8 cellular contexts compared by ENCODE assay signal in genomic region chr19:53158119-53158656, GRCh38. TPM values are rescaled to one million over a fixed set of nuclear protein-coding genes. Genes with fewer than 3 reads are reported as not detected.
DNase-seq lines count a peak whose midpoint lies in the region; ATAC-seq and TF ChIP-seq lines count a peak whose summit lies in the region.

No MANE protein-coding gene starts in this region.

- peak overlapping the region; percentile 45 for H2AFZ ChIP-seq in fibroblast of lung (ENCODE audit: low read length)

- peak; percentile 35 for ATAC-seq in naive thymus-derived CD4-positive, alpha-beta T cell
- no peak for ATAC-seq in GM18867 (IDR thresholded peaks at IDR 0.05; ENCODE audit: unreplicated experiment)
- ATAC-seq in HG03521 (IDR thresholded peaks at IDR 0.05; ENCODE audit: unreplicated experiment) = no peak

- peaks cover 22 to 79% (median 53%) of the 10 kb centered on the region in 11 donors for H3K9me3 Mint-ChIP-seq in naive thymus-derived CD4-positive, alpha-beta T cell

- H3K79me2 ChIP-seq in fibroblast of lung (ENCODE audit: control insufficient read depth, insufficient read depth, low read length) = peaks cover 1% of the 10 kb centered on the region

- WGBS in testis, 2 donors = 0 to 1% methylated on average over 41 of the region's 41 CpGs

- H3K36me3 Mint-ChIP-seq in naive thymus-derived CD4-positive, alpha-beta T cell = peaks cover 19 to 51% (median 45%) of the 10 kb centered on the region in 5 donors

- TF ChIP-seq CTCF in AG10803 (conservative IDR thresholded peaks at IDR 0.05; ENCODE audit: low read length) (no peak), HL-60 (IDR thresholded peaks at IDR 0.05; ENCODE audit: insufficient read depth, low read length) (no peak), fibroblast of lung (conservative IDR thresholded peaks at IDR 0.05 in 1 of 2, IDR thresholded peaks at IDR 0.05 in 1 of 2; ENCODE audit: low read depth in 1 of 2, low read length in 2 of 2) (no peak), testis (IDR thresholded peaks at IDR 0.05) (no peak)

- peaks cover 12 to 32% (median 27%) of the 10 kb centered on the region in 7 donors for H3K4me1 Mint-ChIP-seq in naive thymus-derived CD4-positive, alpha-beta T cell

- no peaks in the 10 kb centered on the region for H3K27me3 Mint-ChIP-seq in naive thymus-derived CD4-positive, alpha-beta T cell

- TF ChIP-seq POLR2A in testis (IDR thresholded peaks at IDR 0.05) = no peak

- peak overlapping the region; percentile 83 for H3K4me2 ChIP-seq in fibroblast of lung (ENCODE audit: extremely low read depth, insufficient read depth, low read length)

- intact Hi-C loops in naive thymus-derived CD4-positive, alpha-beta T cell (cut with micrococcal nuclease) = loop anchor here in 1 of 2 donors (1.0 to 5.0 kb wide), 5 partner anchors 55 to 889 kb away; partner anchors contain the start of genes ZNF160, ZNF765, ZNF766 and ZNF813
- intact Hi-C loops in testis (cut with DNase I; ENCODE audit: low total_unique reads) = no loop called here

- H3K4me3 ChIP-seq in AG10803 (ENCODE audit: low read length) = peak overlapping the region; percentile 73
- no peak overlapping the region for H3K4me3 ChIP-seq in HL-60 (replicated peaks; ENCODE audit: insufficient read depth, low read length)
- H3K4me3 ChIP-seq in fibroblast of lung (replicated peaks in 1 of 4; ENCODE audit: control extremely low read depth in 1 of 4, insufficient read depth in 1 of 4, low read depth in 3 of 4, low read length in 4 of 4) = peak overlapping the region; percentile 64 to 76 (median 70)
- H3K4me3 ChIP-seq in naive thymus-derived CD4-positive, alpha-beta T cell (ENCODE audit: low read length) = peak overlapping the region; percentile 97
- peak overlapping the region; percentile 54 to 67 for H3K4me3 ChIP-seq in testis

- H3K27ac ChIP-seq in HL-60 (replicated peaks) = peak overlapping the region; percentile 45
- peak overlapping the region; percentile 65 for H3K27ac ChIP-seq in fibroblast of lung (ENCODE audit: insufficient read depth, low read length)
- H3K27ac ChIP-seq in naive thymus-derived CD4-positive, alpha-beta T cell (ENCODE audit: low read depth, low read length) = peak overlapping the region; percentile 70
- H3K27ac ChIP-seq in testis = peak overlapping the region in 1 of 2 donors; percentile 11

- H3K36me3 ChIP-seq in fibroblast of lung (ENCODE audit: control insufficient read depth, insufficient read depth, low read length) (no peaks in the 10 kb centered on the region), testis (ENCODE audit: low read depth, missing control alignments) (no peaks in the 10 kb centered on the region)
- peaks cover 0 to 29% (median 0%) of the 10 kb centered on the region in 3 experiments for H3K36me3 ChIP-seq in naive thymus-derived CD4-positive, alpha-beta T cell (ENCODE audit: control insufficient read depth in 2 of 3, insufficient read depth in 3 of 3, low read length in 3 of 3)

- H3K4me1 ChIP-seq in fibroblast of lung (ENCODE audit: control insufficient read depth, extremely low read depth, insufficient read depth, low read length) (no peaks in the 10 kb centered on the region), testis (peaks cover 8% of the 10 kb centered on the region)
- H3K4me1 ChIP-seq in naive thymus-derived CD4-positive, alpha-beta T cell (ENCODE audit: control insufficient read depth in 2 of 2, insufficient read depth in 2 of 2, low read length in 2 of 2) = peaks cover 4 to 7% of the 10 kb centered on the region in 2 donors

- DNase-seq in AG10803 (ENCODE audit: low read depth) (peak; percentile 16), HL-60 (ENCODE audit: low read depth in 1 of 2, low spot score in 1 of 2) (peak in 1 of 2 experiments; percentile 13), activated T-cell treated with anti-CD3 and anti-CD28 coated beads for 1 hour (ENCODE audit: low read depth) (peak; percentile 13), fibroblast of lung (ENCODE audit: low read depth in 2 of 2) (peak; percentile 28 to 31), testis (peak; percentile 48)
- DNase-seq in naive thymus-derived CD4-positive, alpha-beta T cell = peak in 5 of 9 donors; percentile 9 to 41 (median 26)

- CTCF ChIA-PET in naive thymus-derived CD4-positive, alpha-beta T cell (lab: Charles Lee) = no interaction called here

- peak overlapping the region; percentile 65 to 91 (median 86) for H3K4me3 Mint-ChIP-seq in naive thymus-derived CD4-positive, alpha-beta T cell

- H3K9ac ChIP-seq in fibroblast of lung (ENCODE audit: insufficient read depth, low read length) = peak overlapping the region; percentile 64

- peak overlapping the region; percentile 44 to 90 (median 85) for H3K27ac Mint-ChIP-seq in naive thymus-derived CD4-positive, alpha-beta T cell

- H3K27me3 ChIP-seq in HL-60 (ENCODE audit: insufficient read depth, poor library complexity, severe bottlenecking) = no peaks in the 10 kb centered on the region
- no peaks in the 10 kb centered on the region for H3K27me3 ChIP-seq in fibroblast of lung (ENCODE audit: control insufficient read depth, insufficient read depth, low read length)
- no peaks in the 10 kb centered on the region for H3K27me3 ChIP-seq in naive thymus-derived CD4-positive, alpha-beta T cell (ENCODE audit: control insufficient read depth in 2 of 2, insufficient read depth in 2 of 2, low read length in 2 of 2)
- no peaks in the 10 kb centered on the region for H3K27me3 ChIP-seq in testis

- no peaks in the 10 kb centered on the region for H4K20me1 ChIP-seq in fibroblast of lung (ENCODE audit: control insufficient read depth, extremely low read depth, insufficient read depth, low read length)

- POLR2A ChIA-PET in naive thymus-derived CD4-positive, alpha-beta T cell (lab: Charles Lee) = interaction anchor here (0.6 to 1.3 kb wide), 7 partner anchors 34 to 1109 kb away, joined by 3 to 9 read pairs (median 3); partner anchors contain the start of genes ZNF432 and ZNF816

- H3K9me3 ChIP-seq in fibroblast of lung (ENCODE audit: control insufficient read depth, insufficient read depth, low read depth, low read length) = no peaks in the 10 kb centered on the region
- peaks cover 0 to 43% (median 0%) of the 10 kb centered on the region in 3 experiments for H3K9me3 ChIP-seq in naive thymus-derived CD4-positive, alpha-beta T cell (ENCODE audit: control insufficient read depth in 2 of 3, low read length in 3 of 3)
- H3K9me3 ChIP-seq in testis = no peaks in the 10 kb centered on the region

RNA-seq across cellular contexts. Expression of gene ZNF347, which starts 0.7 kb away (rescaled TPM):
- 8.5 and 10.6 TPM in 2 replicates for total RNA-seq in fibroblast of lung
- 5.6 and 5.7 TPM in 2 replicates for polyA plus RNA-seq in fibroblast of lung
- polyA plus RNA-seq in fibroblast of lung (2012) = 3.0 and 3.3 TPM in 2 replicates
- 2.4 and 5.8 TPM in 2 replicates for polyA minus RNA-seq in fibroblast of lung (ENCODE audit: low replicate concordance)
- 10 to 100 TPM in 2 of 5 experiments, 1 to 10 TPM in 3; 3.3 to 26.9 (median 7.3) TPM for total RNA-seq in naive thymus-derived CD4-positive, alpha-beta T cell
- 1 to 10 TPM; 6.5 to 9.5 TPM for polyA plus RNA-seq in naive thymus-derived CD4-positive, alpha-beta T cell
- 10 to 100 TPM; 12.2 to 13.0 TPM for total RNA-seq in testis
- polyA plus RNA-seq in testis (ENCODE audit: insufficient read depth, low read depth, low replicate concordance) = 4.6 TPM

RNA-seq across cellular contexts. Expression of gene ZNF415, which starts 25.5 kb away (rescaled TPM):
- total RNA-seq in fibroblast of lung = 11.8 and 15.7 TPM in 2 replicates
- 7.2 and 9.9 TPM in 2 replicates for polyA plus RNA-seq in fibroblast of lung
- polyA plus RNA-seq in fibroblast of lung (2012) = 4.2 and 5.9 TPM in 2 replicates
- 0.44 and 3.2 TPM in 2 replicates for polyA minus RNA-seq in fibroblast of lung (ENCODE audit: low replicate concordance)
- total RNA-seq in naive thymus-derived CD4-positive, alpha-beta T cell = 1 to 10 TPM in 2 of 5 experiments, under 1 TPM in 3; 0.58 to 2.1 (median 0.98) TPM
- 1 to 10 TPM; 2.2 to 3.6 TPM for polyA plus RNA-seq in naive thymus-derived CD4-positive, alpha-beta T cell
- 10 to 100 TPM; 43.8 to 63.8 TPM for total RNA-seq in testis
- polyA plus RNA-seq in testis (ENCODE audit: insufficient read depth, low read depth, low replicate concordance) = 42.5 TPM

RNA-seq across cellular contexts. Expression of gene ZNF665, which starts 35.0 kb away (rescaled TPM):
- total RNA-seq in fibroblast of lung (5.4 and 6.3 TPM in 2 replicates), testis (10 to 100 TPM in 1 of 2 donors, 1 to 10 TPM in 1; 7.6 to 11.7 TPM)
- polyA plus RNA-seq in fibroblast of lung (2.4 and 3.1 TPM in 2 replicates), testis (ENCODE audit: insufficient read depth, low read depth, low replicate concordance) (4.2 TPM)
- polyA plus RNA-seq in fibroblast of lung (2012) = 1.9 and 2.3 TPM in 2 replicates
- polyA minus RNA-seq in fibroblast of lung (ENCODE audit: low replicate concordance) = 0.24 and 1.3 TPM in 2 replicates
- total RNA-seq in naive thymus-derived CD4-positive, alpha-beta T cell = 1 to 10 TPM; 1.6 to 5.9 (median 3.3) TPM
- polyA plus RNA-seq in naive thymus-derived CD4-positive, alpha-beta T cell = 10 to 100 TPM; 12.2 to 13.7 TPM

RNA-seq across cellular contexts. Expression of gene ZNF160, which starts 55.0 kb away (rescaled TPM):
- total RNA-seq in fibroblast of lung (22.6 and 28.9 TPM in 2 replicates), testis (100 to 1,000 TPM; 113 TPM)
- polyA plus RNA-seq in fibroblast of lung (13.1 and 21.0 TPM in 2 replicates), testis (ENCODE audit: insufficient read depth, low read depth, low replicate concordance) (30.1 TPM)
- 7.9 and 13.3 TPM in 2 replicates for polyA plus RNA-seq in fibroblast of lung (2012)
- 10.5 and 12.0 TPM in 2 replicates for polyA minus RNA-seq in fibroblast of lung (ENCODE audit: low replicate concordance)
- total RNA-seq in naive thymus-derived CD4-positive, alpha-beta T cell = 10 to 100 TPM; 39.1 to 75.3 (median 52.9) TPM
- 10 to 100 TPM; 24.2 to 32.6 TPM for polyA plus RNA-seq in naive thymus-derived CD4-positive, alpha-beta T cell
